1 cellular context compared by ENCODE assay signal in the genomic region with DNA sequence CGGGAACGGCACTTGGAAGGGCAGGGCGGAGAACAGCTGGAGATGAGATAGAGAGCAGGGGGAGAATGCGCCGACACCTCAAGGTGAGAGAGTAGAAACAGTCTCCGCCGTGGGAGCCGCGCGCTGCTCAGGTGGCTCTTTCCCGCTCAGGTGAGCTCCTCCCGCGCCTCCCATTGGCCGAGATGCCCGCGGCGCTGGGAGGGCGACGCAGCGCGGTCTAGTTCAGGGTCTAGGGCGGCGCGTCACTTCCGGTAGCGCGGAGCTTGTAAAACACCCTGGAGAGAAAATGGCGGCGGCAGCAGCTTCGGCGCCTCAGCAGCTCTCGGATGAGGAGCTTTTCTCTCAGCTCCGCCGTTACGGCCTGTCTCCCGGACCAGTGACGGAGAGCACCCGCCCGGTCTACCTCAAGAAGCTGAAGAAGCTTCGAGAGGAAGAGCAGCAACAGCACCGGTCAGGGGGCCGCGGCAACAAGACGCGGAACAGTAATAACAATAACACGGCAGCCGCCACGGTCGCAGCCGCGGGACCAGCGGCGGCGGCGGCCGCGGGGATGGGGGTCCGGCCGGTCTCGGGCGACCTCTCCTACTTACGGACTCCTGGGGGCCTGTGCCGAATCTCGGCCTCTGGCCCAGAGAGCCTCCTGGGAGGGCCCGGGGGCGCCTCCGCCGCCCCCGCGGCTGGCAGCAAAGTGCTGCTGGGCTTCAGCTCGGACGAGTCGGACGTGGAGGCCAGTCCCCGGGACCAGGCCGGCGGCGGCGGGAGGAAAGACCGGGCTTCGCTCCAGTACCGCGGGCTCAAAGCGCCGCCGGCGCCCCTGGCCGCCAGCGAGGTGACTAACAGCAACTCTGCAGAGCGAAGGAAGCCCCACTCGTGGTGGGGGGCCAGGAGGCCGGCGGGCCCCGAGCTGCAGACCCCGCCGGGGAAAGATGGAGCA.
TF ChIP-seq lines count a peak whose summit lies in the region.

A gene (plus strand): TSS at position 273 of the 934 bp plus-strand sequence. CDS start 14 bp downstream, at position 287.

TF ChIP-seq in HepG2, 621 proteins besides CTCF, POLR2A, EP300 and RAD21 (continued from another document and continues in another):
- TF ChIP-seq, protein P1, sequence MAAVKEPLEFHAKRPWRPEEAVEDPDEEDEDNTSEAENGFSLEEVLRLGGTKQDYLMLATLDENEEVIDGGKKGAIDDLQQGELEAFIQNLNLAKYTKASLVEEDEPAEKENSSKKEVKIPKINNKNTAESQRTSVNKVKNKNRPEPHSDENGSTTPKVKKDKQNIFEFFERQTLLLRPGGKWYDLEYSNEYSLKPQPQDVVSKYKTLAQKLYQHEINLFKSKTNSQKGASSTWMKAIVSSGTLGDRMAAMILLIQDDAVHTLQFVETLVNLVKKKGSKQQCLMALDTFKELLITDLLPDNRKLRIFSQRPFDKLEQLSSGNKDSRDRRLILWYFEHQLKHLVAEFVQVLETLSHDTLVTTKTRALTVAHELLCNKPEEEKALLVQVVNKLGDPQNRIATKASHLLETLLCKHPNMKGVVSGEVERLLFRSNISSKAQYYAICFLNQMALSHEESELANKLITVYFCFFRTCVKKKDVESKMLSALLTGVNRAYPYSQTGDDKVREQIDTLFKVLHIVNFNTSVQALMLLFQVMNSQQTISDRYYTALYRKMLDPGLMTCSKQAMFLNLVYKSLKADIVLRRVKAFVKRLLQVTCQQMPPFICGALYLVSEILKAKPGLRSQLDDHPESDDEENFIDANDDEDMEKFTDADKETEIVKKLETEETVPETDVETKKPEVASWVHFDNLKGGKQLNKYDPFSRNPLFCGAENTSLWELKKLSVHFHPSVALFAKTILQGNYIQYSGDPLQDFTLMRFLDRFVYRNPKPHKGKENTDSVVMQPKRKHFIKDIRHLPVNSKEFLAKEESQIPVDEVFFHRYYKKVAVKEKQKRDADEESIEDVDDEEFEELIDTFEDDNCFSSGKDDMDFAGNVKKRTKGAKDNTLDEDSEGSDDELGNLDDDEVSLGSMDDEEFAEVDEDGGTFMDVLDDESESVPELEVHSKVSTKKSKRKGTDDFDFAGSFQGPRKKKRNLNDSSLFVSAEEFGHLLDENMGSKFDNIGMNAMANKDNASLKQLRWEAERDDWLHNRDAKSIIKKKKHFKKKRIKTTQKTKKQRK (IDR thresholded peaks at IDR 0.05; ENCODE audit: low read length), result no peak
- peak; percentile 93 for TF ChIP-seq JARID2 (CRISPR knock-in tag; IDR thresholded peaks at IDR 0.05; ENCODE audit: insufficient replicate concordance)
- peak; percentile 100 for TF ChIP-seq ZNF547 (CRISPR knock-in tag; IDR thresholded peaks at IDR 0.05)
- TF ChIP-seq NBN (conservative IDR thresholded peaks at IDR 0.05), result no peak
- TF ChIP-seq, protein P2, sequence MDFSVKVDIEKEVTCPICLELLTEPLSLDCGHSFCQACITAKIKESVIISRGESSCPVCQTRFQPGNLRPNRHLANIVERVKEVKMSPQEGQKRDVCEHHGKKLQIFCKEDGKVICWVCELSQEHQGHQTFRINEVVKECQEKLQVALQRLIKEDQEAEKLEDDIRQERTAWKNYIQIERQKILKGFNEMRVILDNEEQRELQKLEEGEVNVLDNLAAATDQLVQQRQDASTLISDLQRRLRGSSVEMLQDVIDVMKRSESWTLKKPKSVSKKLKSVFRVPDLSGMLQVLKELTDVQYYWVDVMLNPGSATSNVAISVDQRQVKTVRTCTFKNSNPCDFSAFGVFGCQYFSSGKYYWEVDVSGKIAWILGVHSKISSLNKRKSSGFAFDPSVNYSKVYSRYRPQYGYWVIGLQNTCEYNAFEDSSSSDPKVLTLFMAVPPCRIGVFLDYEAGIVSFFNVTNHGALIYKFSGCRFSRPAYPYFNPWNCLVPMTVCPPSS (IDR thresholded peaks at IDR 0.05), result no peak
- TF ChIP-seq NFATC3 (CRISPR knock-in tag; IDR thresholded peaks at IDR 0.05), result peak; percentile 99
- TF ChIP-seq, protein P3, sequence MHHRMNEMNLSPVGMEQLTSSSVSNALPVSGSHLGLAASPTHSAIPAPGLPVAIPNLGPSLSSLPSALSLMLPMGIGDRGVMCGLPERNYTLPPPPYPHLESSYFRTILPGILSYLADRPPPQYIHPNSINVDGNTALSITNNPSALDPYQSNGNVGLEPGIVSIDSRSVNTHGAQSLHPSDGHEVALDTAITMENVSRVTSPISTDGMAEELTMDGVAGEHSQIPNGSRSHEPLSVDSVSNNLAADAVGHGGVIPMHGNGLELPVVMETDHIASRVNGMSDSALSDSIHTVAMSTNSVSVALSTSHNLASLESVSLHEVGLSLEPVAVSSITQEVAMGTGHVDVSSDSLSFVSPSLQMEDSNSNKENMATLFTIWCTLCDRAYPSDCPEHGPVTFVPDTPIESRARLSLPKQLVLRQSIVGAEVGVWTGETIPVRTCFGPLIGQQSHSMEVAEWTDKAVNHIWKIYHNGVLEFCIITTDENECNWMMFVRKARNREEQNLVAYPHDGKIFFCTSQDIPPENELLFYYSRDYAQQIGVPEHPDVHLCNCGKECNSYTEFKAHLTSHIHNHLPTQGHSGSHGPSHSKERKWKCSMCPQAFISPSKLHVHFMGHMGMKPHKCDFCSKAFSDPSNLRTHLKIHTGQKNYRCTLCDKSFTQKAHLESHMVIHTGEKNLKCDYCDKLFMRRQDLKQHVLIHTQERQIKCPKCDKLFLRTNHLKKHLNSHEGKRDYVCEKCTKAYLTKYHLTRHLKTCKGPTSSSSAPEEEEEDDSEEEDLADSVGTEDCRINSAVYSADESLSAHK (CRISPR knock-in tag; IDR thresholded peaks at IDR 0.05; ENCODE audit: borderline replicate concordance), result peak; percentile 89; the same call in 1 of the 2 replicates
- peak; percentile 99 for TF ChIP-seq WIZ (CRISPR knock-in tag; IDR thresholded peaks at IDR 0.05)
- TF ChIP-seq RNF2 (conservative IDR thresholded peaks at IDR 0.05; ENCODE audit: low read depth), result peak; percentile 100
- peak; percentile 99 for TF ChIP-seq ZNF773 (CRISPR knock-in tag; IDR thresholded peaks at IDR 0.05; ENCODE audit: borderline replicate concordance)
- peak; percentile 99 for TF ChIP-seq ZNF232 (CRISPR knock-in tag; IDR thresholded peaks at IDR 0.05; ENCODE audit: borderline replicate concordance)
- peak; percentile 94 for TF ChIP-seq ELF3 (CRISPR knock-in tag; IDR thresholded peaks at IDR 0.05)
- TF ChIP-seq, protein P4, sequence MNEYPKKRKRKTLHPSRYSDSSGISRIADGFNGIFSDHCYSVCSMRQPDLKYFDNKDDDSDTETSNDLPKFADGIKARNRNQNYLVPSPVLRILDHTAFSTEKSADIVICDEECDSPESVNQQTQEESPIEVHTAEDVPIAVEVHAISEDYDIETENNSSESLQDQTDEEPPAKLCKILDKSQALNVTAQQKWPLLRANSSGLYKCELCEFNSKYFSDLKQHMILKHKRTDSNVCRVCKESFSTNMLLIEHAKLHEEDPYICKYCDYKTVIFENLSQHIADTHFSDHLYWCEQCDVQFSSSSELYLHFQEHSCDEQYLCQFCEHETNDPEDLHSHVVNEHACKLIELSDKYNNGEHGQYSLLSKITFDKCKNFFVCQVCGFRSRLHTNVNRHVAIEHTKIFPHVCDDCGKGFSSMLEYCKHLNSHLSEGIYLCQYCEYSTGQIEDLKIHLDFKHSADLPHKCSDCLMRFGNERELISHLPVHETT (CRISPR knock-in tag; conservative IDR thresholded peaks at IDR 0.05), result peak; percentile 95
- TF ChIP-seq, protein P5, sequence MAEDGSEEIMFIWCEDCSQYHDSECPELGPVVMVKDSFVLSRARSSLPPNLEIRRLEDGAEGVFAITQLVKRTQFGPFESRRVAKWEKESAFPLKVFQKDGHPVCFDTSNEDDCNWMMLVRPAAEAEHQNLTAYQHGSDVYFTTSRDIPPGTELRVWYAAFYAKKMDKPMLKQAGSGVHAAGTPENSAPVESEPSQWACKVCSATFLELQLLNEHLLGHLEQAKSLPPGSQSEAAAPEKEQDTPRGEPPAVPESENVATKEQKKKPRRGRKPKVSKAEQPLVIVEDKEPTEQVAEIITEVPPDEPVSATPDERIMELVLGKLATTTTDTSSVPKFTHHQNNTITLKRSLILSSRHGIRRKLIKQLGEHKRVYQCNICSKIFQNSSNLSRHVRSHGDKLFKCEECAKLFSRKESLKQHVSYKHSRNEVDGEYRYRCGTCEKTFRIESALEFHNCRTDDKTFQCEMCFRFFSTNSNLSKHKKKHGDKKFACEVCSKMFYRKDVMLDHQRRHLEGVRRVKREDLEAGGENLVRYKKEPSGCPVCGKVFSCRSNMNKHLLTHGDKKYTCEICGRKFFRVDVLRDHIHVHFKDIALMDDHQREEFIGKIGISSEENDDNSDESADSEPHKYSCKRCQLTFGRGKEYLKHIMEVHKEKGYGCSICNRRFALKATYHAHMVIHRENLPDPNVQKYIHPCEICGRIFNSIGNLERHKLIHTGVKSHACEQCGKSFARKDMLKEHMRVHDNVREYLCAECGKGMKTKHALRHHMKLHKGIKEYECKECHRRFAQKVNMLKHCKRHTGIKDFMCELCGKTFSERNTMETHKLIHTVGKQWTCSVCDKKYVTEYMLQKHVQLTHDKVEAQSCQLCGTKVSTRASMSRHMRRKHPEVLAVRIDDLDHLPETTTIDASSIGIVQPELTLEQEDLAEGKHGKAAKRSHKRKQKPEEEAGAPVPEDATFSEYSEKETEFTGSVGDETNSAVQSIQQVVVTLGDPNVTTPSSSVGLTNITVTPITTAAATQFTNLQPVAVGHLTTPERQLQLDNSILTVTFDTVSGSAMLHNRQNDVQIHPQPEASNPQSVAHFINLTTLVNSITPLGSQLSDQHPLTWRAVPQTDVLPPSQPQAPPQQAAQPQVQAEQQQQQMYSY (CRISPR knock-in tag; IDR thresholded peaks at IDR 0.05), result peak; percentile 78
- TF ChIP-seq, protein P6, sequence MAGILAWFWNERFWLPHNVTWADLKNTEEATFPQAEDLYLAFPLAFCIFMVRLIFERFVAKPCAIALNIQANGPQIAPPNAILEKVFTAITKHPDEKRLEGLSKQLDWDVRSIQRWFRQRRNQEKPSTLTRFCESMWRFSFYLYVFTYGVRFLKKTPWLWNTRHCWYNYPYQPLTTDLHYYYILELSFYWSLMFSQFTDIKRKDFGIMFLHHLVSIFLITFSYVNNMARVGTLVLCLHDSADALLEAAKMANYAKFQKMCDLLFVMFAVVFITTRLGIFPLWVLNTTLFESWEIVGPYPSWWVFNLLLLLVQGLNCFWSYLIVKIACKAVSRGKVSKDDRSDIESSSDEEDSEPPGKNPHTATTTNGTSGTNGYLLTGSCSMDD (CRISPR knock-in tag; IDR thresholded peaks at IDR 0.05), result peak; percentile 99
- TF ChIP-seq, protein P7, sequence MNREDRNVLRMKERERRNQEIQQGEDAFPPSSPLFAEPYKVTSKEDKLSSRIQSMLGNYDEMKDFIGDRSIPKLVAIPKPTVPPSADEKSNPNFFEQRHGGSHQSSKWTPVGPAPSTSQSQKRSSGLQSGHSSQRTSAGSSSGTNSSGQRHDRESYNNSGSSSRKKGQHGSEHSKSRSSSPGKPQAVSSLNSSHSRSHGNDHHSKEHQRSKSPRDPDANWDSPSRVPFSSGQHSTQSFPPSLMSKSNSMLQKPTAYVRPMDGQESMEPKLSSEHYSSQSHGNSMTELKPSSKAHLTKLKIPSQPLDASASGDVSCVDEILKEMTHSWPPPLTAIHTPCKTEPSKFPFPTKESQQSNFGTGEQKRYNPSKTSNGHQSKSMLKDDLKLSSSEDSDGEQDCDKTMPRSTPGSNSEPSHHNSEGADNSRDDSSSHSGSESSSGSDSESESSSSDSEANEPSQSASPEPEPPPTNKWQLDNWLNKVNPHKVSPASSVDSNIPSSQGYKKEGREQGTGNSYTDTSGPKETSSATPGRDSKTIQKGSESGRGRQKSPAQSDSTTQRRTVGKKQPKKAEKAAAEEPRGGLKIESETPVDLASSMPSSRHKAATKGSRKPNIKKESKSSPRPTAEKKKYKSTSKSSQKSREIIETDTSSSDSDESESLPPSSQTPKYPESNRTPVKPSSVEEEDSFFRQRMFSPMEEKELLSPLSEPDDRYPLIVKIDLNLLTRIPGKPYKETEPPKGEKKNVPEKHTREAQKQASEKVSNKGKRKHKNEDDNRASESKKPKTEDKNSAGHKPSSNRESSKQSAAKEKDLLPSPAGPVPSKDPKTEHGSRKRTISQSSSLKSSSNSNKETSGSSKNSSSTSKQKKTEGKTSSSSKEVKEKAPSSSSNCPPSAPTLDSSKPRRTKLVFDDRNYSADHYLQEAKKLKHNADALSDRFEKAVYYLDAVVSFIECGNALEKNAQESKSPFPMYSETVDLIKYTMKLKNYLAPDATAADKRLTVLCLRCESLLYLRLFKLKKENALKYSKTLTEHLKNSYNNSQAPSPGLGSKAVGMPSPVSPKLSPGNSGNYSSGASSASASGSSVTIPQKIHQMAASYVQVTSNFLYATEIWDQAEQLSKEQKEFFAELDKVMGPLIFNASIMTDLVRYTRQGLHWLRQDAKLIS (CRISPR knock-in tag; IDR thresholded peaks at IDR 0.05), result peak; percentile 54; the same call in 1 of the 2 replicates
- TF ChIP-seq ZNF282 (IDR thresholded peaks at IDR 0.05; ENCODE audit: partially characterized antibody), result no peak
- peak; percentile 78 for TF ChIP-seq ZNF12 (CRISPR knock-in tag; IDR thresholded peaks at IDR 0.05)
- TF ChIP-seq ATM (IDR thresholded peaks at IDR 0.05; ENCODE audit: borderline replicate concordance), result no peak
- TF ChIP-seq, protein P8, sequence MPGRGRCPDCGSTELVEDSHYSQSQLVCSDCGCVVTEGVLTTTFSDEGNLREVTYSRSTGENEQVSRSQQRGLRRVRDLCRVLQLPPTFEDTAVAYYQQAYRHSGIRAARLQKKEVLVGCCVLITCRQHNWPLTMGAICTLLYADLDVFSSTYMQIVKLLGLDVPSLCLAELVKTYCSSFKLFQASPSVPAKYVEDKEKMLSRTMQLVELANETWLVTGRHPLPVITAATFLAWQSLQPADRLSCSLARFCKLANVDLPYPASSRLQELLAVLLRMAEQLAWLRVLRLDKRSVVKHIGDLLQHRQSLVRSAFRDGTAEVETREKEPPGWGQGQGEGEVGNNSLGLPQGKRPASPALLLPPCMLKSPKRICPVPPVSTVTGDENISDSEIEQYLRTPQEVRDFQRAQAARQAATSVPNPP (CRISPR knock-in tag; IDR thresholded peaks at IDR 0.05), result peak; percentile 99
- TF ChIP-seq FIP1L1 (IDR thresholded peaks at IDR 0.05; ENCODE audit: borderline replicate concordance, insufficient read depth, low read depth, low read length), result no peak
- TF ChIP-seq, protein P9, sequence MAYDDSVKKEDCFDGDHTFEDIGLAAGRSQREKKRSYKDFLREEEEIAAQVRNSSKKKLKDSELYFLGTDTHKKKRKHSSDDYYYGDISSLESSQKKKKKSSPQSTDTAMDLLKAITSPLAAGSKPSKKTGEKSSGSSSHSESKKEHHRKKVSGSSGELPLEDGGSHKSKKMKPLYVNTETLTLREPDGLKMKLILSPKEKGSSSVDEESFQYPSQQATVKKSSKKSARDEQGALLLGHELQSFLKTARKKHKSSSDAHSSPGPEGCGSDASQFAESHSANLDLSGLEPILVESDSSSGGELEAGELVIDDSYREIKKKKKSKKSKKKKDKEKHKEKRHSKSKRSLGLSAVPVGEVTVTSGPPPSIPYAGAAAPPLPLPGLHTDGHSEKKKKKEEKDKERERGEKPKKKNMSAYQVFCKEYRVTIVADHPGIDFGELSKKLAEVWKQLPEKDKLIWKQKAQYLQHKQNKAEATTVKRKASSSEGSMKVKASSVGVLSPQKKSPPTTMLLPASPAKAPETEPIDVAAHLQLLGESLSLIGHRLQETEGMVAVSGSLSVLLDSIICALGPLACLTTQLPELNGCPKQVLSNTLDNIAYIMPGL (CRISPR knock-in tag; IDR thresholded peaks at IDR 0.05; ENCODE audit: borderline replicate concordance in 1 of 2, low read depth in 1 of 2), result peak; percentile 43 to 95
- peak; percentile 90; the same call in 1 of the 2 replicates for TF ChIP-seq KLF13 (CRISPR knock-in tag; IDR thresholded peaks at IDR 0.05)
- peak; percentile 97 for TF ChIP-seq ZNF501 (CRISPR knock-in tag; IDR thresholded peaks at IDR 0.05)
